ENCODE assay signal across 8 cellular contexts in genomic region chr2:192195548-192196418, GRCh38. TPM values are rescaled to one million over a fixed set of nuclear protein-coding genes. Genes with fewer than 3 reads are reported as not detected.
A peak's percentile ranks its signal among the peaks of the same experiment; 100 is the strongest.
DNase-seq lines count a peak whose midpoint lies in the region; ATAC-seq, FAIRE-seq and TF ChIP-seq lines count a peak whose summit lies in the region.

No MANE protein-coding gene starts in this region.

- H3K4me3 Mint-ChIP-seq in CD14-positive monocyte: peak overlapping the region; percentile 81 to 97
- peak overlapping the region; percentile 70 to 78 (median 75) for H3K4me3 Mint-ChIP-seq in immature natural killer cell

- intact Hi-C loops in CD14-positive monocyte (cut with micrococcal nuclease): no loop called here

- H3K27ac Mint-ChIP-seq in CD14-positive monocyte (no peak overlapping the region), immature natural killer cell (no peak overlapping the region)

- H3K4me1 ChIP-seq in skeletal muscle satellite cell (ENCODE audit: control insufficient read depth, insufficient read depth, low read length): peaks cover 23% of the 10 kb centered on the region

- TF ChIP-seq CTCF in CD14-positive monocyte (IDR thresholded peaks at IDR 0.05) (no peak), cardiac fibroblast (IDR thresholded peaks at IDR 0.05; ENCODE audit: low read depth, low read length) (no peak)

- H3K9me3 Mint-ChIP-seq in CD14-positive monocyte: peaks cover 0 to 30% (median 13%) of the 10 kb centered on the region in 7 donors
- no peaks in the 10 kb centered on the region for H3K9me3 Mint-ChIP-seq in immature natural killer cell

- H3K9me3 ChIP-seq in skeletal muscle satellite cell (replicated peaks; ENCODE audit: low read length): no peaks in the 10 kb centered on the region

- ATAC-seq in GM21381 (IDR thresholded peaks at IDR 0.05; ENCODE audit: unreplicated experiment) (peak; percentile 28), HG03196 (IDR thresholded peaks at IDR 0.05; ENCODE audit: unreplicated experiment) (no peak)

- H3K4me1 Mint-ChIP-seq in CD14-positive monocyte (peaks cover 39% of the 10 kb centered on the region), immature natural killer cell (peaks cover 22 to 30% of the 10 kb centered on the region in 2 donors)

- no peaks in the 10 kb centered on the region for H3K36me3 ChIP-seq in skeletal muscle satellite cell (ENCODE audit: insufficient read depth, low read length)

- H3K27me3 Mint-ChIP-seq in CD14-positive monocyte (ENCODE audit: low read depth in 3 of 3): peaks cover 57 to 71% (median 62%) of the 10 kb centered on the region in 3 donors
- peaks cover 17 to 39% (median 29%) of the 10 kb centered on the region in 3 donors for H3K27me3 Mint-ChIP-seq in immature natural killer cell (ENCODE audit: low read depth in 3 of 3)

- H3K36me3 Mint-ChIP-seq in CD14-positive monocyte: peaks cover 5 to 11% of the 10 kb centered on the region in 2 donors
- no peaks in the 10 kb centered on the region for H3K36me3 Mint-ChIP-seq in immature natural killer cell

- H3K4me3 ChIP-seq in cardiac fibroblast (replicated peaks in 1 of 2; ENCODE audit: low read depth in 2 of 2, low read length in 2 of 2) (peak overlapping the region; percentile 57 to 61), skeletal muscle satellite cell (ENCODE audit: low read length) (peak overlapping the region; percentile 91)

- no peak for FAIRE-seq in HTR-8/SVneo (lab: Jason Lieb, UNC)

- DNase-seq in CD14-positive monocyte (ENCODE audit: low spot score) (no peak), NCI-H748 treated with DMSO at 0.1 percent for 48 hours (lab: John Stamatoyannopoulos, UW) (peak; percentile 45), cardiac fibroblast (ENCODE audit: low read depth in 2 of 2) (peak; percentile 35 to 43), immature natural killer cell (no peak), HTR-8/SVneo (ENCODE audit: insufficient read length, low spot score) (no peak)

- peak overlapping the region; percentile 63 for H3K9ac ChIP-seq in skeletal muscle satellite cell (ENCODE audit: low read depth, low read length)

- H3K27me3 ChIP-seq in skeletal muscle satellite cell (ENCODE audit: control insufficient read depth, insufficient read depth, low read length): no peaks in the 10 kb centered on the region

- peak overlapping the region; percentile 94 for H3K4me2 ChIP-seq in skeletal muscle satellite cell (ENCODE audit: low read length)

RNA-seq across cellular contexts. Expression of gene TMEFF2, which starts 1.1 kb away (rescaled TPM):
- polyA plus RNA-seq in CD14-positive monocyte: not detected
- polyA plus RNA-seq in immature natural killer cell: not detected
- 9.2 and 13.7 TPM in 2 replicates for total RNA-seq in skeletal muscle satellite cell (2012; rRNA removed)

Comparison
In these comparisons a context has a peak if more than half of its experiments do, and no peak if none do; other contexts are left out.
1. DNase-seq: peak in NCI-H748 treated with DMSO at 0.1 percent for 48 hours (single experiment) and cardiac fibroblast (2 of 2); none in CD14-positive monocyte (single experiment), immature natural killer cell (0 of 3) and HTR-8/SVneo (single experiment).